15 cellular contexts compared by ENCODE assay signal in genomic region chr18:44804033-44804432, GRCh38.
DNase-seq lines count a peak whose midpoint lies in the region; FAIRE-seq and TF ChIP-seq lines count a peak whose summit lies in the region.
"Had no signal": no experiment of that assay in that cellular context is flagged by ENCODE, and none has a peak within 500 bp of the region (broad histone marks: within the 10 kb centered on the region; RNA-seq: fewer than 3 reads in every experiment).

No MANE protein-coding gene starts in this region.

- H3K27me3 ChIP-seq in GM23248 (replicated peaks; ENCODE audit: insufficient read depth) (no peaks in the 10 kb centered on the region), adipocyte (replicated peaks; ENCODE audit: control insufficient read depth, insufficient read depth, low read length) (no peaks in the 10 kb centered on the region), smooth muscle cell (ENCODE audit: low read depth) (no peaks in the 10 kb centered on the region)

- H3K79me2 ChIP-seq in GM23248 (ENCODE audit: insufficient read depth) (no peaks in the 10 kb centered on the region), smooth muscle cell (ENCODE audit: low read depth) (peaks cover 14% of the 10 kb centered on the region)

- FAIRE-seq in HTR-8/SVneo (lab: Jason Lieb, UNC): no peak

- H3F3A ChIP-seq in GM23248 (ENCODE audit: insufficient read depth) (peaks cover 5% of the 10 kb centered on the region; the same call in 1 of the 2 replicates), smooth muscle cell (ENCODE audit: low read depth) (no peaks in the 10 kb centered on the region)

- in situ Hi-C loops in GM23248 (cut with MboI) (no loop called here), ACHN (cut with HindIII; ENCODE audit: low pct_ligation_motif_present, low pct_unique_long_range_greater_than_20kb, low sequenced_read_pairs) (no loop called here), GM13977 (cut with MboI; ENCODE audit: low pct_unique_long_range_greater_than_20kb, low sequenced_read_pairs, unreplicated experiment) (no loop called here)

- H3K4me1 ChIP-seq in GM23248 (ENCODE audit: insufficient read depth): peaks cover 18% of the 10 kb centered on the region
- H3K4me1 ChIP-seq in adipocyte (ENCODE audit: control insufficient read depth, insufficient read depth, low read length): peaks cover 26% of the 10 kb centered on the region
- peaks cover 14% of the 10 kb centered on the region for H3K4me1 ChIP-seq in smooth muscle cell (ENCODE audit: low read depth)

- TF ChIP-seq CTCF in foreskin fibroblast (IDR thresholded peaks at IDR 0.05; ENCODE audit: low read depth, low read length): no peak
- no peak for TF ChIP-seq CTCF in smooth muscle cell (IDR thresholded peaks at IDR 0.05; ENCODE audit: borderline replicate concordance, insufficient read depth, poor library complexity, severe bottlenecking)
- TF ChIP-seq CTCF in GM13977 (IDR thresholded peaks at IDR 0.05; ENCODE audit: extremely low read depth, insufficient read depth, missing control alignments): no peak

- H3K9me3 ChIP-seq in GM23248 (ENCODE audit: low read depth): no peaks in the 10 kb centered on the region
- no peaks in the 10 kb centered on the region for H3K9me3 ChIP-seq in adipocyte (ENCODE audit: control insufficient read depth, low read length)
- H3K9me3 ChIP-seq in smooth muscle cell (replicated peaks; ENCODE audit: low read depth): no peaks in the 10 kb centered on the region

- no peaks in the 10 kb centered on the region for H3K36me3 ChIP-seq in GM23248 (ENCODE audit: low read depth)
- no peaks in the 10 kb centered on the region for H3K36me3 ChIP-seq in adipocyte (ENCODE audit: control insufficient read depth, insufficient read depth, low read length, severe bottlenecking)
- no peaks in the 10 kb centered on the region for H3K36me3 ChIP-seq in smooth muscle cell (ENCODE audit: low read depth)

- no peak overlapping the region for H3K4me3 ChIP-seq in GM23248
- H3K4me3 ChIP-seq in adipocyte (ENCODE audit: low read length): no peak overlapping the region
- no peak overlapping the region for H3K4me3 ChIP-seq in foreskin fibroblast (ENCODE audit: low read depth in 1 of 2, low read length in 2 of 2)
- H3K4me3 ChIP-seq in smooth muscle cell: no peak overlapping the region

- peak; percentile 41 for DNase-seq in GM23248
- peak; percentile 42 for DNase-seq in adipocyte (ENCODE audit: low read depth)
- DNase-seq in foreskin fibroblast: peak; percentile 48 to 71
- DNase-seq in smooth muscle cell (lab: John Stamatoyannopoulos, UW; ENCODE audit: unreplicated experiment): no peak
- no peak for DNase-seq in HTR-8/SVneo (ENCODE audit: insufficient read length, low spot score)
- DNase-seq in ACHN: no peak
- no peak for DNase-seq in GM13977 (ENCODE audit: low spot score)
- no peak for DNase-seq in occipital lobe (lab: John Stamatoyannopoulos, UW)
- DNase-seq: activated CD4-positive, alpha-beta T cell treated with anti-CD3 and anti-CD28 coated beads, Interleukin-2, amount 50 U/mL, for 48 hours; amniotic stem cell; Calu3; foreskin melanocyte; NCI-H187 treated with DMSO at 0.1 percent for 48 hours; nucleus accumbens had no signal

- H4K20me1 ChIP-seq in GM23248 (ENCODE audit: insufficient read depth): no peaks in the 10 kb centered on the region
- no peaks in the 10 kb centered on the region for H4K20me1 ChIP-seq in smooth muscle cell (ENCODE audit: low read depth)

- no peaks in the 10 kb centered on the region for H3K9me2 ChIP-seq in GM23248 (ENCODE audit: insufficient read depth)

- 88 to 95% methylated on average over 2 of the region's 2 CpGs for WGBS in GM23248 (ENCODE audit: low coverage in 1 of 2, low lambda C conversion rate in 2 of 2, missing lambda C conversion rate in 2 of 2), 2 experiments
- WGBS in smooth muscle cell (ENCODE audit: low lambda C conversion rate): 76% methylated on average over 2 of the region's 2 CpGs

- no peak overlapping the region for H3K27ac ChIP-seq in GM23248
- peak overlapping the region; percentile 95 for H3K27ac ChIP-seq in smooth muscle cell (ENCODE audit: low read depth)
- H3K27ac ChIP-seq: HL-60 had no signal

- H2AFZ ChIP-seq in GM23248 (no peak overlapping the region), smooth muscle cell (ENCODE audit: low read depth) (no peak overlapping the region)

- H3K4me2 ChIP-seq in GM23248 (ENCODE audit: unreplicated experiment) (peak overlapping the region; percentile 34), smooth muscle cell (peak overlapping the region; percentile 62)

- H3K9ac ChIP-seq in GM23248: no peak overlapping the region
- peak overlapping the region; percentile 79 for H3K9ac ChIP-seq in adipocyte (ENCODE audit: low read length)
- H3K9ac ChIP-seq in smooth muscle cell (ENCODE audit: low read depth): peak overlapping the region; percentile 85

Comparison
In these comparisons a context has a peak if more than half of its experiments do, and no peak if none do; other contexts are left out.
1. DNase-seq: peak in GM23248 (single experiment), adipocyte (single experiment) and foreskin fibroblast (2 of 2); none in smooth muscle cell (single experiment), HTR-8/SVneo (single experiment), ACHN (single experiment), GM13977 (single experiment) and occipital lobe (single experiment).